In genomic region chr2:232872826-232873225, GRCh38 we compare ENCODE assay signal across 21 cellular contexts. TPM values are rescaled to one million over a fixed set of nuclear protein-coding genes. Genes with fewer than 3 reads are reported as not detected.
A peak's percentile ranks its signal among the peaks of the same experiment; 100 is the strongest.
DNase-seq lines count a peak whose midpoint lies in the region; ATAC-seq and TF ChIP-seq lines count a peak whose summit lies in the region.
"Had no signal": no experiment of that assay in that cellular context is flagged by ENCODE, and none has a peak within 500 bp of the region (broad histone marks: within the 10 kb centered on the region; RNA-seq: fewer than 3 reads in every experiment).

No MANE protein-coding gene starts in this region.

- H3K27ac Mint-ChIP-seq in activated naive CD4-positive, alpha-beta T cell treated with anti-CD3 and anti-CD28 coated beads, Interleukin-2, amount 10 ng/mL, durations not matched to agents 7 days and 5 days = no peak overlapping the region
- H3K27ac Mint-ChIP-seq in neural crest cell (ENCODE audit: unreplicated experiment) = no peak overlapping the region

- peak overlapping the region; percentile 99 for H3K27ac ChIP-seq in cingulate gyrus (ENCODE audit: low read depth, low read length)
- peak overlapping the region; percentile 99 for H3K27ac ChIP-seq in temporal lobe (ENCODE audit: low read depth, low read length)
- H3K27ac ChIP-seq: esophagus muscularis mucosa, gastroesophageal sphincter, HL-60 had no signal

- no peak for ATAC-seq in GM18520 (IDR thresholded peaks at IDR 0.05; ENCODE audit: unreplicated experiment)
- ATAC-seq: gastroesophageal sphincter had no signal

- DNase-seq in activated naive CD4-positive, alpha-beta T cell treated with anti-CD3 and anti-CD28 coated beads, Interleukin-2, amount 10 ng/mL, durations not matched to agents 7 days and 5 days = peak; percentile 18
- no peak for DNase-seq in activated naive CD4-positive, alpha-beta T cell (lab: John Stamatoyannopoulos, UW)
- DNase-seq in neural crest cell (ENCODE audit: low read depth, low spot score) (no peak), AG20443 (ENCODE audit: low spot score) (no peak), NCI-H1092 treated with DMSO at 0.1 percent for 48 hours (lab: John Stamatoyannopoulos, UW) (no peak)
- DNase-seq: central memory CD4-positive, alpha-beta T cell; effector memory CD4-positive, alpha-beta T cell; IMR-90; kidney glomerular epithelial cell; mesendoderm; NCI-H1417 treated with DMSO at 0.1 percent for 48 hours; NCI-H524 treated with DMSO at 0.1 percent for 48 hours; nephron progenitor cell; Right ventricle myocardium superior had no signal

- CTCF ChIA-PET in activated naive CD4-positive, alpha-beta T cell treated with anti-CD3 and anti-CD28 coated beads, Interleukin-2, amount 10 ng/mL, durations not matched to agents 7 days and 5 days (lab: Charles Lee) = no interaction called here

- H3K27me3 Mint-ChIP-seq in activated naive CD4-positive, alpha-beta T cell treated with anti-CD3 and anti-CD28 coated beads, Interleukin-2, amount 10 ng/mL, durations not matched to agents 7 days and 5 days = peaks cover 37% of the 10 kb centered on the region
- peaks cover 38% of the 10 kb centered on the region for H3K27me3 Mint-ChIP-seq in neural crest cell (ENCODE audit: low read depth)

- H3K9me3 Mint-ChIP-seq in activated naive CD4-positive, alpha-beta T cell treated with anti-CD3 and anti-CD28 coated beads, Interleukin-2, amount 10 ng/mL, durations not matched to agents 7 days and 5 days = no peaks in the 10 kb centered on the region
- no peaks in the 10 kb centered on the region for H3K9me3 Mint-ChIP-seq in neural crest cell
- H3K9me3 Mint-ChIP-seq: nephron progenitor cell had no signal

- H3K36me3 Mint-ChIP-seq in activated naive CD4-positive, alpha-beta T cell treated with anti-CD3 and anti-CD28 coated beads, Interleukin-2, amount 10 ng/mL, durations not matched to agents 7 days and 5 days = no peaks in the 10 kb centered on the region
- H3K36me3 Mint-ChIP-seq in neural crest cell (ENCODE audit: low read depth) = no peaks in the 10 kb centered on the region
- H3K36me3 Mint-ChIP-seq: CD14-positive monocyte had no signal

- H3K4me3 Mint-ChIP-seq in activated naive CD4-positive, alpha-beta T cell treated with anti-CD3 and anti-CD28 coated beads, Interleukin-2, amount 10 ng/mL, durations not matched to agents 7 days and 5 days = no peak overlapping the region
- peak overlapping the region; percentile 59 for H3K4me3 Mint-ChIP-seq in neural crest cell
- H3K4me3 Mint-ChIP-seq: CD14-positive monocyte, nephron progenitor cell had no signal

- TF ChIP-seq CTCF in neural crest cell (conservative IDR thresholded peaks at IDR 0.05) = no peak

- H3K4me1 Mint-ChIP-seq in activated naive CD4-positive, alpha-beta T cell treated with anti-CD3 and anti-CD28 coated beads, Interleukin-2, amount 10 ng/mL, durations not matched to agents 7 days and 5 days = peaks cover 7% of the 10 kb centered on the region
- peaks cover 30% of the 10 kb centered on the region for H3K4me1 Mint-ChIP-seq in neural crest cell

RNA-seq across cellular contexts. Expression of gene SNORC, which starts 2.8 kb away (rescaled TPM):
- 2.8 and 3.0 TPM in 2 replicates for total RNA-seq in neural crest cell
- 0.74 TPM for total RNA-seq in temporal lobe
